18 cellular contexts compared by ENCODE assay signal in genomic region chr1:240776237-240776636, GRCh38.
"Had no signal": no experiment of that assay in that cellular context is flagged by ENCODE, and none has a peak within 500 bp of the region (broad histone marks: within the 10 kb centered on the region; RNA-seq: fewer than 3 reads in every experiment).

No MANE protein-coding gene starts in this region.

- H3K4me3 Mint-ChIP-seq: naive thymus-derived CD8-positive, alpha-beta T cell; stimulated activated memory B cell treated with anti-CD40 and anti-IgM and Interleukin-4, amounts not matched to agents 10 μg/mL and 1 μg/mL and 100 μg/mL, for 72 hours; stimulated activated naive CD8-positive, alpha-beta T cell treated with anti-CD3 and anti-CD28 coated beads, Interleukin-15, Interleukin-2, amounts not matched to agents 100 ng/mL and 50 ng/mL, for 24 hours had no signal

- H3K27me3 Mint-ChIP-seq: naive thymus-derived CD8-positive, alpha-beta T cell; stimulated activated memory B cell treated with anti-CD40 and anti-IgM and Interleukin-4, amounts not matched to agents 10 μg/mL and 1 μg/mL and 100 μg/mL, for 72 hours; stimulated activated naive CD8-positive, alpha-beta T cell treated with anti-CD3 and anti-CD28 coated beads, Interleukin-15, Interleukin-2, amounts not matched to agents 100 ng/mL and 50 ng/mL, for 24 hours had no signal

- DNase-seq: dermis blood vessel endothelial cell; erythroblast; foreskin melanocyte; head of caudate nucleus; hippocampal formation; naive thymus-derived CD8-positive, alpha-beta T cell; psoas muscle; retina; right lobe of liver; spleen; stimulated activated CD4-positive, alpha-beta T cell treated with anti-CD3 and anti-CD28 coated beads, Interleukin-15, amount 100 ng/mL, for 24 hours; stimulated activated CD4-positive, alpha-beta T cell treated with anti-CD3 and anti-CD28 coated beads, Interleukin-1b, Interleukin-23, amount 100 ng/mL, for 48 hours; stimulated activated CD4-positive, alpha-beta T cell treated with anti-CD3 and anti-CD28 coated beads, Interleukin-4, amount 100 ng/mL, for 24 hours; tibial artery; upper lobe of right lung had no signal

- H3K27ac Mint-ChIP-seq: naive thymus-derived CD8-positive, alpha-beta T cell; stimulated activated memory B cell treated with anti-CD40 and anti-IgM and Interleukin-4, amounts not matched to agents 10 μg/mL and 1 μg/mL and 100 μg/mL, for 72 hours; stimulated activated naive CD8-positive, alpha-beta T cell treated with anti-CD3 and anti-CD28 coated beads, Interleukin-15, Interleukin-2, amounts not matched to agents 100 ng/mL and 50 ng/mL, for 24 hours had no signal

- H3K4me1 Mint-ChIP-seq: naive thymus-derived CD8-positive, alpha-beta T cell; stimulated activated memory B cell treated with anti-CD40 and anti-IgM and Interleukin-4, amounts not matched to agents 10 μg/mL and 1 μg/mL and 100 μg/mL, for 72 hours had no signal

- H3K27ac ChIP-seq: neutrophil, psoas muscle, right lobe of liver, spleen, tibial artery, upper lobe of right lung had no signal

- H3K9me3 ChIP-seq: neutrophil, psoas muscle, right lobe of liver, tibial artery, upper lobe of right lung had no signal

- H3K9me3 Mint-ChIP-seq: stimulated activated memory B cell treated with anti-CD40 and anti-IgM and Interleukin-4, amounts not matched to agents 10 μg/mL and 1 μg/mL and 100 μg/mL, for 72 hours; stimulated activated naive CD8-positive, alpha-beta T cell treated with anti-CD3 and anti-CD28 coated beads, Interleukin-15, Interleukin-2, amounts not matched to agents 100 ng/mL and 50 ng/mL, for 24 hours had no signal

- H3K36me3 ChIP-seq: neutrophil, right lobe of liver, spleen, tibial artery, upper lobe of right lung had no signal

- H3K4me3 ChIP-seq: psoas muscle, right lobe of liver, spleen, tibial artery, upper lobe of right lung had no signal

- H3K27me3 ChIP-seq: neutrophil, right lobe of liver, spleen, tibial artery had no signal

- H3K36me3 Mint-ChIP-seq: naive thymus-derived CD8-positive, alpha-beta T cell; stimulated activated memory B cell treated with anti-CD40 and anti-IgM and Interleukin-4, amounts not matched to agents 10 μg/mL and 1 μg/mL and 100 μg/mL, for 72 hours had no signal

- H3K4me1 ChIP-seq: psoas muscle, right lobe of liver, spleen, tibial artery, upper lobe of right lung had no signal
